Comparison of ENCODE assay signal across 25 cellular contexts in the genomic region with DNA sequence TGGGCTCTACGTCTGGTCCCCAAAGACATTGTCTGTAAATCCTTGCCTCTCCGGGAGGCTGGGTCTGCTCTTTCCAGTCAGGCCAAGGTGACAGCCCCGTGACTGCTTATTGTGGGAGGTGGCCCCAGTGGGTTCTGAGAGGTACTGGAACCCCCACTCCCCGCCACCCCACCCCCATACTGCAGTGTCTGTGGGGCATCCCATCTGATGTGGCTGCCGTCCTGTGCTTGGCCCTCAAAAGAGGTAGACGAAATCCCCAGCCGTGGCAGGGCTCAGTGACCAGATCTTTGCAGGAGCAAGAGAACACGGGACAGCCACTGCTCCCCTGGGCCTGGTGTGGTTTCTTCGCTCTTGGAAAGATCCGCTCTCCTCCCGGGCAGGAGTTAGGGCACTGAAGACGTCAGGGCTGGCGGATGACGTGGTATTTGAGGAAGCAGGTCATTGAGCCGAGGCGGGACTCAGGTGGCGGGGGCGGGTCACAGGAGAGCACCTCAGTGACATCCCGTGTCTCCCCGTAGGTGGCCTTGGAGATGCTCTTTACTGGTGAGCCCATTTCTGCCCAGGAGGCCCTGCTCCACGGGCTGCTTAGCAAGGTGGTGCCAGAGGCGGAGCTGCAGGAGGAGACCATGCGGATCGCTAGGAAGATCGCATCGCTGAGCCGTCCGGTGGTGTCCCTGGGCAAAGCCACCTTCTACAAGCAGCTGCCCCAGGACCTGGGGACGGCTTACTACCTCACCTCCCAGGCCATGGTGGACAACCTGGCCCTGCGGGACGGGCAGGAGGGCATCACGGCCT.
"Had no signal": no experiment of that assay in that cellular context is flagged by ENCODE, and none has a peak within 500 bp of the region (broad histone marks: within the 10 kb centered on the region; RNA-seq: fewer than 3 reads in every experiment).

No MANE protein-coding gene starts in this region.

- ATAC-seq: foreskin keratinocyte; gastroesophageal sphincter; heart left ventricle; left lobe of liver; natural killer cell; stimulated activated effector memory CD8-positive, alpha-beta T cell treated with anti-CD3 and anti-CD28 coated beads, Interleukin-12 subunit alpha, Interleukin-12 subunit beta, amount 100 ng/mL, for 72 hours had no signal

- H3K9me3 ChIP-seq: esophagus muscularis mucosa, gastroesophageal sphincter, heart left ventricle, sigmoid colon, thoracic aorta, tibial nerve, upper lobe of left lung, uterus had no signal

- DNase-seq: dermis blood vessel endothelial cell; effector memory CD4-positive, alpha-beta T cell; foreskin keratinocyte; heart left ventricle; kidney; mesenchymal stem cell; natural killer cell; sigmoid colon; stimulated activated CD4-positive, alpha-beta T cell treated with anti-CD3 and anti-CD28 coated beads, Interleukin-2, amount 100 ng/mL, for 24 hours; stimulated activated CD4-positive, alpha-beta T cell treated with anti-CD3 and anti-CD28 coated beads, Interleukin-4, amount 100 ng/mL, for 24 hours; stimulated activated naive CD4-positive, alpha-beta T cell treated with Interleukin-2 at 50 U/mL for 16 hours; uterus had no signal

- H3K36me3 ChIP-seq: uterus had no signal

- H3K4me1 Mint-ChIP-seq: stimulated activated effector memory CD8-positive, alpha-beta T cell treated with anti-CD3 and anti-CD28 coated beads, Interleukin-12 subunit alpha, Interleukin-12 subunit beta, amount 100 ng/mL, for 72 hours had no signal

- H3K9ac ChIP-seq: parathyroid adenoma had no signal

- H3K27ac Mint-ChIP-seq: natural killer cell; progenitor cell of endocrine pancreas; stimulated activated effector memory CD8-positive, alpha-beta T cell treated with anti-CD3 and anti-CD28 coated beads, Interleukin-12 subunit alpha, Interleukin-12 subunit beta, amount 100 ng/mL, for 72 hours had no signal

- FAIRE-seq: endothelial cell of umbilical vein, kidney had no signal

- H3K27ac ChIP-seq: coronary artery, esophagus muscularis mucosa, foreskin keratinocyte, gastroesophageal sphincter, heart left ventricle, hepatocyte, parathyroid adenoma, sigmoid colon, thoracic aorta, tibial nerve, upper lobe of left lung, uterus had no signal

- H3K79me2 ChIP-seq: hepatocyte had no signal

- H3K4me3 ChIP-seq: coronary artery, esophagus muscularis mucosa, gastroesophageal sphincter, heart left ventricle, hepatocyte, sigmoid colon, thoracic aorta, tibial nerve, upper lobe of left lung, uterus had no signal

- H3K27me3 ChIP-seq: esophagus muscularis mucosa, foreskin keratinocyte, gastroesophageal sphincter, heart left ventricle, hepatocyte, sigmoid colon, tibial nerve, upper lobe of left lung, uterus had no signal

- H3K27me3 Mint-ChIP-seq: progenitor cell of endocrine pancreas had no signal

- H3K36me3 Mint-ChIP-seq: natural killer cell; stimulated activated effector memory CD8-positive, alpha-beta T cell treated with anti-CD3 and anti-CD28 coated beads, Interleukin-12 subunit alpha, Interleukin-12 subunit beta, amount 100 ng/mL, for 72 hours had no signal

- H3K4me3 Mint-ChIP-seq: natural killer cell; neural crest cell; stimulated activated effector memory CD8-positive, alpha-beta T cell treated with anti-CD3 and anti-CD28 coated beads, Interleukin-12 subunit alpha, Interleukin-12 subunit beta, amount 100 ng/mL, for 72 hours had no signal

- H2AFZ ChIP-seq: hepatocyte, parathyroid adenoma had no signal

- H3K4me1 ChIP-seq: parathyroid adenoma had no signal

- H3K4me2 ChIP-seq: hepatocyte had no signal

- H3K9me3 Mint-ChIP-seq: natural killer cell; neural crest cell; stimulated activated effector memory CD8-positive, alpha-beta T cell treated with anti-CD3 and anti-CD28 coated beads, Interleukin-12 subunit alpha, Interleukin-12 subunit beta, amount 100 ng/mL, for 72 hours had no signal
